8 cellular contexts compared by ENCODE assay signal in genomic region chr4:168569066-168569908, GRCh38.
A peak's percentile ranks its signal among the peaks of the same experiment; 100 is the strongest.
DNase-seq lines count a peak whose midpoint lies in the region; ATAC-seq and TF ChIP-seq lines count a peak whose summit lies in the region.

No MANE protein-coding gene starts in this region.

- no peak overlapping the region for H3K18ac ChIP-seq in mesenchymal stem cell (ENCODE audit: low read depth in 1 of 2, low read length in 2 of 2)

- H3K23ac ChIP-seq in mesenchymal stem cell (ENCODE audit: low read length in 2 of 2) = no peak overlapping the region

- H2BK120ac ChIP-seq in mesenchymal stem cell (ENCODE audit: low read depth, low read length) = no peak overlapping the region

- no peaks in the 10 kb centered on the region for H3K9me3 ChIP-seq in BE2C
- no peaks in the 10 kb centered on the region for H3K9me3 ChIP-seq in adipocyte (ENCODE audit: control insufficient read depth, low read length)
- H3K9me3 ChIP-seq in mesenchymal stem cell (ENCODE audit: control insufficient read depth, low read length) = no peaks in the 10 kb centered on the region

- H2BK15ac ChIP-seq in mesenchymal stem cell (ENCODE audit: low read depth, poor library complexity, severe bottlenecking) = no peak overlapping the region

- 86% methylated on average over 3 of the region's 8 CpGs for WGBS in mesenchymal stem cell

- H4K91ac ChIP-seq in mesenchymal stem cell (ENCODE audit: low read length) = no peak overlapping the region

- no peak overlapping the region for H3K4me2 ChIP-seq in mesenchymal stem cell (ENCODE audit: low read length, poor library complexity, severe bottlenecking)

- no peaks in the 10 kb centered on the region for H3K27me3 ChIP-seq in BE2C
- no peaks in the 10 kb centered on the region for H3K27me3 ChIP-seq in adipocyte (replicated peaks; ENCODE audit: control insufficient read depth, insufficient read depth, low read length)
- no peaks in the 10 kb centered on the region for H3K27me3 ChIP-seq in mesenchymal stem cell (ENCODE audit: control insufficient read depth in 1 of 2, insufficient read depth in 1 of 2, low read length in 2 of 2)

- no peak overlapping the region for H2BK12ac ChIP-seq in mesenchymal stem cell (ENCODE audit: low read length in 2 of 2)

- no peak overlapping the region for H2AK5ac ChIP-seq in mesenchymal stem cell (ENCODE audit: low read length, severe bottlenecking)

- ATAC-seq in HG03571 (IDR thresholded peaks at IDR 0.05; ENCODE audit: unreplicated experiment) (no peak), GM21367 (IDR thresholded peaks at IDR 0.05; ENCODE audit: unreplicated experiment) (no peak)

- no peak overlapping the region for H3K27ac ChIP-seq in mesenchymal stem cell (ENCODE audit: low read length, poor library complexity, severe bottlenecking)

- peak overlapping the region; percentile 33 for H3K4me3 ChIP-seq in BE2C (ENCODE audit: low read depth, low read length)
- H3K4me3 ChIP-seq in adipocyte (ENCODE audit: low read length) = peak overlapping the region; percentile 18
- H3K4me3 ChIP-seq in mesenchymal stem cell (ENCODE audit: insufficient read depth in 1 of 2, low read depth in 1 of 2, low read length in 2 of 2) = peak overlapping the region in 1 of 2 experiments; percentile 61

- H3K9ac ChIP-seq in adipocyte (ENCODE audit: low read length) = no peak overlapping the region
- peak overlapping the region; percentile 75 for H3K9ac ChIP-seq in mesenchymal stem cell (ENCODE audit: low read length)

- no peak overlapping the region for H4K8ac ChIP-seq in mesenchymal stem cell (ENCODE audit: low read length)

- peak; percentile 32 for DNase-seq in BE2C
- peak; percentile 87 for DNase-seq in LHCN-M2 (ENCODE audit: low read depth)
- no peak for DNase-seq in adipocyte (ENCODE audit: low read depth)
- DNase-seq in mesenchymal stem cell = no peak
- no peak for DNase-seq in NCI-H128 (lab: John Stamatoyannopoulos, UW; ENCODE audit: unreplicated experiment)
- no peak for DNase-seq in KG1 (lab: John Stamatoyannopoulos, UW)

- TF ChIP-seq CTCF in BE2C (IDR thresholded peaks at IDR 0.05; ENCODE audit: low read depth, low read length) = no peak

- H3K36me3 ChIP-seq in BE2C (no peaks in the 10 kb centered on the region), adipocyte (ENCODE audit: control insufficient read depth, insufficient read depth, low read length, severe bottlenecking) (no peaks in the 10 kb centered on the region), mesenchymal stem cell (ENCODE audit: control insufficient read depth in 1 of 2, insufficient read depth in 2 of 2, low read depth in 1 of 2, low read length in 2 of 2) (no peaks in the 10 kb centered on the region)

- H3K4me1 ChIP-seq in BE2C (no peaks in the 10 kb centered on the region), adipocyte (ENCODE audit: control insufficient read depth, insufficient read depth, low read length) (peaks cover 22% of the 10 kb centered on the region), mesenchymal stem cell (ENCODE audit: control insufficient read depth, insufficient read depth, low read depth, low read length) (no peaks in the 10 kb centered on the region)

- H2BK5ac ChIP-seq in mesenchymal stem cell (ENCODE audit: low read depth, low read length, poor library complexity, severe bottlenecking) = no peak overlapping the region

- no peak overlapping the region for H2AFZ ChIP-seq in mesenchymal stem cell (ENCODE audit: low read depth, low read length)

- no peaks in the 10 kb centered on the region for H3K79me1 ChIP-seq in mesenchymal stem cell (replicated peaks; ENCODE audit: low read length, poor library complexity, severe bottlenecking)

- no peak overlapping the region for H3K14ac ChIP-seq in mesenchymal stem cell (ENCODE audit: low read length in 2 of 2)

- H3K4ac ChIP-seq in mesenchymal stem cell (ENCODE audit: low read depth in 1 of 2, low read length in 2 of 2) = no peak overlapping the region

Comparison
In these comparisons a context has a peak if more than half of its experiments do, and no peak if none do; other contexts are left out.
1. DNase-seq: peak in BE2C (single experiment) and LHCN-M2 (single experiment); none in adipocyte (single experiment), mesenchymal stem cell (single experiment), NCI-H128 (single experiment) and KG1 (single experiment).